In genomic region chr4:40055873-40056721, GRCh38 we compare ENCODE assay signal across 7 cellular contexts. TPM values are rescaled to one million over a fixed set of nuclear protein-coding genes. Genes with fewer than 3 reads are reported as not detected.
DNase-seq lines count a peak whose midpoint lies in the region; ATAC-seq and TF ChIP-seq lines count a peak whose summit lies in the region.

No MANE protein-coding gene starts in this region.

- no peaks in the 10 kb centered on the region for H3K27me3 ChIP-seq in endocrine pancreas (ENCODE audit: control insufficient read depth, insufficient read depth, low read length)

- peak; percentile 5 for ATAC-seq in HG03025 (IDR thresholded peaks at IDR 0.05; ENCODE audit: low FRiP score, unreplicated experiment)
- peak; percentile 33 for ATAC-seq in activated CD8-positive, alpha-beta memory T cell treated with anti-CD3 and anti-CD28 coated beads, Interleukin-2, amount 10 ng/mL, durations not matched to agents 7 days and 5 days

- H3K36me3 ChIP-seq in endocrine pancreas (ENCODE audit: control insufficient read depth, insufficient read depth, low read length), result no peaks in the 10 kb centered on the region

- no peaks in the 10 kb centered on the region for H3K9me3 ChIP-seq in endocrine pancreas (ENCODE audit: control insufficient read depth, low read length)

- peaks cover 32% of the 10 kb centered on the region for H3K4me1 Mint-ChIP-seq in activated CD8-positive, alpha-beta memory T cell treated with anti-CD3 and anti-CD28 coated beads, Interleukin-2, amount 10 ng/mL, durations not matched to agents 7 days and 5 days

- in situ Hi-C loops in GM13976 (cut with MboI; ENCODE audit: low sequenced_read_pairs, unreplicated experiment), result no loop called here

- DNase-seq in GM13976 (ENCODE audit: low spot score), result peak; percentile 71
- DNase-seq in NCI-H82 (lab: John Stamatoyannopoulos, UW), result peak; percentile 70
- DNase-seq in activated CD8-positive, alpha-beta memory T cell treated with anti-CD3 and anti-CD28 coated beads, Interleukin-2, amount 10 ng/mL, durations not matched to agents 7 days and 5 days, result peak; percentile 80
- DNase-seq in mesenteric fat pad (ENCODE audit: low spot score), result peak; percentile 91
- DNase-seq in stimulated activated CD8-positive, alpha-beta memory T cell treated with anti-CD3 and anti-CD28 coated beads, Interleukin-15, amount 100 ng/mL, for 48 hours (ENCODE audit: low read depth in 2 of 2), result peak; percentile 41 to 42

- CTCF ChIA-PET in activated CD8-positive, alpha-beta memory T cell treated with anti-CD3 and anti-CD28 coated beads, Interleukin-2, amount 10 ng/mL, durations not matched to agents 7 days and 5 days (lab: Charles Lee), result interaction anchor here (0.7 to 4.2 kb wide), 32 partner anchors 66 to 617 kb away, joined by 3 to 42 read pairs (median 4); partner anchors contain the start of gene RHOH

- peak overlapping the region; percentile 98 for H3K9ac ChIP-seq in endocrine pancreas (ENCODE audit: control insufficient read depth, insufficient read depth, low read length)

- TF ChIP-seq CTCF in GM13976 (IDR thresholded peaks at IDR 0.05; ENCODE audit: borderline replicate concordance, control extremely low read depth, extremely low read depth, insufficient read depth, missing control alignments), result no peak

- H3K4me3 Mint-ChIP-seq in activated CD8-positive, alpha-beta memory T cell treated with anti-CD3 and anti-CD28 coated beads, Interleukin-2, amount 10 ng/mL, durations not matched to agents 7 days and 5 days, result peak overlapping the region; percentile 98

- H3K4me3 ChIP-seq in endocrine pancreas (ENCODE audit: control insufficient read depth, insufficient read depth, low read length), result peak overlapping the region; percentile 70

- H3K9me3 Mint-ChIP-seq in activated CD8-positive, alpha-beta memory T cell treated with anti-CD3 and anti-CD28 coated beads, Interleukin-2, amount 10 ng/mL, durations not matched to agents 7 days and 5 days (ENCODE audit: low read depth), result no peaks in the 10 kb centered on the region

- H3K4me1 ChIP-seq in endocrine pancreas (ENCODE audit: control insufficient read depth, insufficient read depth, low read length), result peaks cover 7% of the 10 kb centered on the region

- H3K36me3 Mint-ChIP-seq in activated CD8-positive, alpha-beta memory T cell treated with anti-CD3 and anti-CD28 coated beads, Interleukin-2, amount 10 ng/mL, durations not matched to agents 7 days and 5 days, result peaks cover 7% of the 10 kb centered on the region

- H3K27ac Mint-ChIP-seq in activated CD8-positive, alpha-beta memory T cell treated with anti-CD3 and anti-CD28 coated beads, Interleukin-2, amount 10 ng/mL, durations not matched to agents 7 days and 5 days, result peak overlapping the region; percentile 96

- H3K27me3 Mint-ChIP-seq in activated CD8-positive, alpha-beta memory T cell treated with anti-CD3 and anti-CD28 coated beads, Interleukin-2, amount 10 ng/mL, durations not matched to agents 7 days and 5 days, result peaks cover 5% of the 10 kb centered on the region

RNA-seq across cellular contexts. Expression of gene N4BP2, which starts 0.6 kb away (rescaled TPM):
- total RNA-seq in activated CD8-positive, alpha-beta memory T cell treated with anti-CD3 and anti-CD28 coated beads, Interleukin-2, amount 10 ng/mL, durations not matched to agents 7 days and 5 days, result 10 to 100 TPM; 26.5 to 28.4 TPM
- 6.4 TPM for total RNA-seq in mesenteric fat pad

Comparison
In these comparisons a context has a peak if more than half of its experiments do, and no peak if none do; other contexts are left out.
1. Peak in every context shown above with its lines: DNase-seq, ATAC-seq and H3K4me3 ChIP-seq.